3 cellular contexts compared by ENCODE assay signal in the genomic region with DNA sequence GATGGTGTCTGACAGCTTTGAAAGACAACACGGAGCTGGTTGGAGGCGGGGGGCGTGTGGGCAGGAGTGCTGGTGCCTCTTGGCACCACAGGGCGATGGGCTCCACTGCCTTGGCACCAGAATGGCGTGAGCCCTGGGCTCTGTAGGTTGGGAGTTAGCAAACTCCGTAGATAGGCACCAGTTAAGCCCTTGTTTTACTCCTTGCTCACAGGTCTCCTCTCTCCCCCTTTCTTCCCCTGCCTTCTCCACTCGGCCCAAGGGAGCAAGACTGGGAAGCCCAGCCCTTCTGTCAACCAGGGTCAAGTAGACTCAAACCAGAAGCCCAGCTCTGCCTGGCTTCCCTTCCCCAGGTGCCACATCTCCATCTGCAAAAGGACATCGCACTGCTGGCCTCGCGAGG.
"Had no signal": no experiment of that assay in that cellular context is flagged by ENCODE, and none has a peak within 500 bp of the region (broad histone marks: within the 10 kb centered on the region; RNA-seq: fewer than 3 reads in every experiment).

No MANE protein-coding gene starts in this region.

- H3K4me3 ChIP-seq: GM12878 had no signal

- DNase-seq: GDM1, GF-D8 had no signal
